ENCODE assay signal across 8 cellular contexts in the genomic region with DNA sequence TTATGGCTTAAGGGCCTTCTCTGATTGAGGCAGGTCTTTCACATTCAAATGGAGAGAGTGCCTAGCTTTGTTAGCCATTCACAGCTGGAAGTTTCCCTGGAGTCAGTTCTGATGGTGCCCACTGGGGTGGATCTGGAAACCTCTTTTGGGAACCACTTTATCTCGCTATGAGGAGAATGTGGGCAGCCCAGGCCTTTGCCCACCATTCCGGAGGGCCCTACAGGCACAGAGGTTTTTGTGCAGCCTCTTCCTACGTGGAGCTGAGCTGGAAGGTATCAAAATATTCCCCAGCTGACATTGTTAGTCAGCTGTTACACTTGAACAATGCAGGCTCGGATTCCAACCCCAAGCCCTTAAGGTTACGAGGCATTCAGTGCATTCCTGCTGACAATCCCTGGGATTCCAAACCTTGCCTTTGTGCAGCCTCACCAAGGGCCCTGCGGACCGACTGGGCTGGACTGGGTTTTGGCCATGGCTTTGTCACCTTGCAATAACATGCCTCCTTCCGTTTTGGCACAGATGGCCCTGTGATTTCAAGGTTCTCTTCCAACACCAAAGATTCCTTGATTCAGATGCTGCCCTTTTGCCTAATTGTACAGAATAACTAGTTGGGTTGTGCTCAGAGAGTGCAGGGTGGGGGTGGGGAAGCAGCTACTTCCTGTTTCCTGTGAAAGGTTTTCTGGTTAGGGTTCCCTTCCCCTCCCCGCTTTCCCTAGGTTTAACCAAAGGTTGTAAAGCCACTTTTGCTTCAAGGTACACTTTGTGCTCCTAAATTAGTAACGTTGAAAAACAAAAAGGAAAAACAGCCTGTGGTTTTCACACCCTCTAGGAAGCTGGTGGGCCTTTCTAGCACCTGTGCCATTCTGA. TPM values are rescaled to one million over a fixed set of nuclear protein-coding genes. Genes with fewer than 3 reads are reported as not detected.
A peak's percentile ranks its signal among the peaks of the same experiment; 100 is the strongest.
DNase-seq lines count a peak whose midpoint lies in the region; ATAC-seq and TF ChIP-seq lines count a peak whose summit lies in the region.

No MANE protein-coding gene starts in this region.

- intact Hi-C loops in activated CD4-positive, alpha-beta T cell treated with anti-CD3 and anti-CD28 coated beads, Interleukin-2, amount 10 ng/mL, durations not matched to agents 24 days and 14 days (cut with micrococcal nuclease): loop anchor here (1.0 to 2.0 kb wide), 2 partner anchors 69 to 87 kb away; no protein-coding TSS in a partner anchor

- no peak overlapping the region for H2BK120ac ChIP-seq in mesendoderm (ENCODE audit: low read depth, low read length)

- peaks cover 15% of the 10 kb centered on the region for H3K79me1 ChIP-seq in mesendoderm (ENCODE audit: low read length)

- peak overlapping the region; percentile 80 for H3K4me3 Mint-ChIP-seq in activated CD4-positive, alpha-beta T cell treated with anti-CD3 and anti-CD28 coated beads, Interleukin-2, amount 10 ng/mL, durations not matched to agents 24 days and 14 days
- H3K4me3 Mint-ChIP-seq in endothelial cell (ENCODE audit: unreplicated experiment): no peak overlapping the region

- peak overlapping the region; percentile 93 for H3K27ac Mint-ChIP-seq in activated CD4-positive, alpha-beta T cell treated with anti-CD3 and anti-CD28 coated beads, Interleukin-2, amount 10 ng/mL, durations not matched to agents 24 days and 14 days
- peak overlapping the region; percentile 100 for H3K27ac Mint-ChIP-seq in endothelial cell (ENCODE audit: unreplicated experiment)

- H3K79me2 ChIP-seq in ACC112 (ENCODE audit: control insufficient read depth, insufficient read depth, low read length, unreplicated experiment): peaks cover 10% of the 10 kb centered on the region
- peaks cover 18% of the 10 kb centered on the region for H3K79me2 ChIP-seq in mesendoderm (ENCODE audit: control insufficient read depth, insufficient read depth, low read length)

- H3K9ac ChIP-seq in mesendoderm (ENCODE audit: low read length): peak overlapping the region; percentile 43

- H2AK5ac ChIP-seq in mesendoderm (ENCODE audit: low read length): peak overlapping the region; percentile 34

- no peaks in the 10 kb centered on the region for H3K9me3 Mint-ChIP-seq in activated CD4-positive, alpha-beta T cell treated with anti-CD3 and anti-CD28 coated beads, Interleukin-2, amount 10 ng/mL, durations not matched to agents 24 days and 14 days
- H3K9me3 Mint-ChIP-seq in endothelial cell (ENCODE audit: unreplicated experiment): no peaks in the 10 kb centered on the region

- TF ChIP-seq EP300 in upper lobe of left lung (IDR thresholded peaks at IDR 0.05): peak in 1 of 4 donors; percentile 10

- peaks cover 3% of the 10 kb centered on the region; the same call in 1 of the 2 replicates for H3K36me3 ChIP-seq in ACC112 (ENCODE audit: insufficient read depth, low read length)
- H3K36me3 ChIP-seq in HEK293 (ENCODE audit: control insufficient read depth in 2 of 2, insufficient read depth in 1 of 2, low read length in 2 of 2): peaks cover 85 to 88% of the 10 kb centered on the region in 2 experiments
- H3K36me3 ChIP-seq in mesendoderm (ENCODE audit: control insufficient read depth, insufficient read depth, low read length): peaks cover 16% of the 10 kb centered on the region
- H3K36me3 ChIP-seq in upper lobe of left lung: peaks cover 0 to 44% (median 11%) of the 10 kb centered on the region in 4 donors
- peaks cover 81% of the 10 kb centered on the region for H3K36me3 ChIP-seq in BE2C

- no peaks in the 10 kb centered on the region for H3K27me3 Mint-ChIP-seq in activated CD4-positive, alpha-beta T cell treated with anti-CD3 and anti-CD28 coated beads, Interleukin-2, amount 10 ng/mL, durations not matched to agents 24 days and 14 days
- H3K27me3 Mint-ChIP-seq in endothelial cell (ENCODE audit: unreplicated experiment): peaks cover 1% of the 10 kb centered on the region

- no peak for TF ChIP-seq POLR2A in upper lobe of left lung (IDR thresholded peaks at IDR 0.05)

- CTCF ChIA-PET in HEK293 (lab: Yijun Ruan, JAX): interaction anchor here (0.6 to 2.2 kb wide), 9 partner anchors 7 to 358 kb away, joined by 3 to 8 read pairs (median 6); no protein-coding TSS in a partner anchor

- peak overlapping the region; percentile 1 for H3K4me2 ChIP-seq in mesendoderm (ENCODE audit: low read length)

- no peak overlapping the region for H4K8ac ChIP-seq in mesendoderm (ENCODE audit: low read depth, low read length)

- H3K27me3 ChIP-seq in ACC112 (ENCODE audit: insufficient read depth, low read length) (no peaks in the 10 kb centered on the region), mesendoderm (ENCODE audit: insufficient read depth, low read length, poor library complexity) (no peaks in the 10 kb centered on the region), upper lobe of left lung (no peaks in the 10 kb centered on the region), BE2C (no peaks in the 10 kb centered on the region)

- peaks cover 60% of the 10 kb centered on the region for H3K36me3 Mint-ChIP-seq in activated CD4-positive, alpha-beta T cell treated with anti-CD3 and anti-CD28 coated beads, Interleukin-2, amount 10 ng/mL, durations not matched to agents 24 days and 14 days (ENCODE audit: low read depth)
- H3K36me3 Mint-ChIP-seq in endothelial cell (ENCODE audit: low read depth, unreplicated experiment): peaks cover 27% of the 10 kb centered on the region

- no peak overlapping the region for H4K5ac ChIP-seq in mesendoderm (ENCODE audit: low read length)

- H2BK15ac ChIP-seq in mesendoderm (replicated peaks; ENCODE audit: low read depth): no peak overlapping the region

- TF ChIP-seq CTCF in HEK293 (tag by site-specific recombination; IDR thresholded peaks at IDR 0.05) (no peak), endothelial cell (IDR thresholded peaks at IDR 0.05; ENCODE audit: unreplicated experiment) (no peak), upper lobe of left lung (IDR thresholded peaks at IDR 0.05) (peak in 1 of 6 experiments; percentile 21), BE2C (IDR thresholded peaks at IDR 0.05; ENCODE audit: low read depth, low read length) (no peak)

- peak overlapping the region; percentile 82 for H2BK5ac ChIP-seq in mesendoderm (ENCODE audit: low read length)

- peak overlapping the region; percentile 8 for H3K4ac ChIP-seq in mesendoderm (ENCODE audit: low read depth, low read length)

- peaks cover 46% of the 10 kb centered on the region for H3K4me1 Mint-ChIP-seq in activated CD4-positive, alpha-beta T cell treated with anti-CD3 and anti-CD28 coated beads, Interleukin-2, amount 10 ng/mL, durations not matched to agents 24 days and 14 days
- peaks cover 33% of the 10 kb centered on the region for H3K4me1 Mint-ChIP-seq in endothelial cell (ENCODE audit: unreplicated experiment)

- ATAC-seq in upper lobe of left lung (ENCODE audit: low FRiP score in 2 of 2) (peak; percentile 61 to 81), HG02759 (IDR thresholded peaks at IDR 0.05; ENCODE audit: unreplicated experiment) (no peak)

- H3K4me3 ChIP-seq in ACC112 (ENCODE audit: low read depth, low read length) (no peak overlapping the region), HEK293 (ENCODE audit: low read depth, low read length) (no peak overlapping the region), mesendoderm (ENCODE audit: low read length) (no peak overlapping the region), upper lobe of left lung (no peak overlapping the region), BE2C (ENCODE audit: low read depth, low read length) (no peak overlapping the region)

- H3K27ac ChIP-seq in ACC112 (ENCODE audit: low read depth, low read length) (peak overlapping the region; percentile 65), HEK293 (ENCODE audit: extremely low read depth, low read depth, low read length) (peak overlapping the region; percentile 44; the same call in 1 of the 2 replicates), mesendoderm (ENCODE audit: low read depth, low read length) (peak overlapping the region; percentile 81), upper lobe of left lung (peak overlapping the region; percentile 55 to 87 (median 80))

- POLR2A ChIA-PET in HEK293 (lab: Yijun Ruan, JAX): interaction anchor here (0.5 to 0.8 kb wide), 2 partner anchors 26 to 445 kb away, joined by 3 read pairs; no protein-coding TSS in a partner anchor

- DNase-seq in activated CD4-positive, alpha-beta T cell treated with anti-CD3 and anti-CD28 coated beads, Interleukin-2, amount 10 ng/mL, durations not matched to agents 24 days and 14 days: peak; percentile 78
- DNase-seq in endothelial cell (ENCODE audit: low spot score) (peak; percentile 63), mesendoderm (peak; percentile 97), upper lobe of left lung (peak in 1 of 2 donors; percentile 66), BE2C (no peak)

- peak overlapping the region; percentile 85 for H3K23ac ChIP-seq in mesendoderm (ENCODE audit: low read length)

- H3K4me1 ChIP-seq in ACC112 (ENCODE audit: control insufficient read depth, insufficient read depth, low read length, unreplicated experiment): peaks cover 27% of the 10 kb centered on the region
- no peaks in the 10 kb centered on the region for H3K4me1 ChIP-seq in HEK293 (ENCODE audit: control insufficient read depth, insufficient read depth, low read length)
- H3K4me1 ChIP-seq in mesendoderm (ENCODE audit: control insufficient read depth, low read depth, low read length): peaks cover 19% of the 10 kb centered on the region
- H3K4me1 ChIP-seq in upper lobe of left lung: peaks cover 39 to 60% (median 55%) of the 10 kb centered on the region in 4 donors
- H3K4me1 ChIP-seq in BE2C: peaks cover 4% of the 10 kb centered on the region

- peak overlapping the region; percentile 81 for H3K56ac ChIP-seq in mesendoderm (ENCODE audit: low read length)

- no CpG with 5 or more reads among the region's 10 CpGs for WGBS in mesendoderm (ENCODE audit: extremely low coverage, insufficient coverage, low lambda C conversion rate)
- 27 to 40% methylated on average over 7 to 10 of the region's 10 CpGs for WGBS in upper lobe of left lung, 2 donors

- H3K9me3 ChIP-seq in HEK293 (ENCODE audit: control insufficient read depth, insufficient read depth, low read depth, low read length) (no peaks in the 10 kb centered on the region), upper lobe of left lung (no peaks in the 10 kb centered on the region), BE2C (no peaks in the 10 kb centered on the region)

- H3K18ac ChIP-seq in mesendoderm (ENCODE audit: low read length): peak overlapping the region; percentile 45

- no peak overlapping the region for H2AFZ ChIP-seq in ACC112 (ENCODE audit: low read length, unreplicated experiment)

RNA-seq across cellular contexts. Expression of a gene that starts 27.1 kb away (rescaled TPM):
- 147 and 151 TPM in 2 replicates for total RNA-seq in activated CD4-positive, alpha-beta T cell treated with anti-CD3 and anti-CD28 coated beads, Interleukin-2, amount 10 ng/mL, durations not matched to agents 24 days and 14 days
- total RNA-seq in endothelial cell (ENCODE audit: unreplicated experiment) (134 TPM), upper lobe of left lung (10 to 100 TPM; 31.1 to 61.2 (median 55.3) TPM)
- polyA plus RNA-seq in mesendoderm (2013, experiment 1 of 2): 240 TPM
- 241 TPM for polyA plus RNA-seq in mesendoderm (2013, experiment 2 of 2)
- 148 TPM for polyA plus RNA-seq in BE2C (2012; ENCODE audit: insufficient read depth, insufficient read length, low read depth)

RNA-seq across cellular contexts. Expression of a gene that starts 44.1 kb away (rescaled TPM):
- total RNA-seq in activated CD4-positive, alpha-beta T cell treated with anti-CD3 and anti-CD28 coated beads, Interleukin-2, amount 10 ng/mL, durations not matched to agents 24 days and 14 days: 97.3 and 103 TPM in 2 replicates
- 56.7 TPM for total RNA-seq in endothelial cell (ENCODE audit: unreplicated experiment)
- polyA plus RNA-seq in mesendoderm (2013, experiment 1 of 2): 40.0 TPM
- 40.7 TPM for polyA plus RNA-seq in mesendoderm (2013, experiment 2 of 2)
- total RNA-seq in upper lobe of left lung: 10 to 100 TPM; 28.6 to 57.6 (median 44.1) TPM
- polyA plus RNA-seq in BE2C (2012; ENCODE audit: insufficient read depth, insufficient read length, low read depth): 17.5 TPM
